ENCODE assay signal across 8 cellular contexts in the genomic region with DNA sequence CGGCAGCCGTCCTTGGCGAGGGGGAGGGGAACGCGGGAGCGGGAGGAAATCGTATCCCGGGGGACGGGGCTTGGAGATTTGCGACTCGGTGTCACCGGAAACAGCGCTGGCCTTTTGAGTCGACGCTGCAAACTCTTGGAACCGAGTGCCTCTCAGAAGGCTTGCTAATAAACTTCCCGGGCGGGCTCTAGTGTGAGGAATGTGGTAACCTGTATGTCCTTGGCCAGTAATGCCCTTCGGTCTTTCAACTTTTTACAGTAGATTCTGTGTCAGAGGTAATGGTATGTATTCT.
A peak's percentile ranks its signal among the peaks of the same experiment; 100 is the strongest.
DNase-seq lines count a peak whose midpoint lies in the region; FAIRE-seq and TF ChIP-seq lines count a peak whose summit lies in the region.

No MANE protein-coding gene starts in this region.

- peaks cover 11% of the 10 kb centered on the region for H3K27me3 Mint-ChIP-seq in neural progenitor cell (ENCODE audit: insufficient read depth, low read depth)

- H4K20me1 ChIP-seq in neural progenitor cell (ENCODE audit: low read depth) = peaks cover 53% of the 10 kb centered on the region

- H3K36me3 Mint-ChIP-seq in neural progenitor cell = peaks cover 8% of the 10 kb centered on the region

- WGBS in ectodermal cell, 2 experiments = 0 to 1% methylated on average over 19 of the region's 19 CpGs

- peak; percentile 72; the same call in 1 of the 2 replicates for TF ChIP-seq POLR2A in GM12892 (IDR thresholded peaks at IDR 0.05; ENCODE audit: low read depth, low read length)
- TF ChIP-seq POLR2A in NB4 (IDR thresholded peaks at IDR 0.05; ENCODE audit: extremely low read depth, insufficient read length) = no peak

- no peak overlapping the region for H2AFZ ChIP-seq in neural progenitor cell (replicated peaks)

- no peak for FAIRE-seq in GM12892 (lab: Jason Lieb, UNC)

- H3K27ac ChIP-seq in ectodermal cell (ENCODE audit: insufficient read depth, low read depth, low read length, poor library complexity, severe bottlenecking) = peak overlapping the region; percentile 38
- H3K27ac ChIP-seq in neural progenitor cell = peak overlapping the region; percentile 3

- no peaks in the 10 kb centered on the region for H3K9me3 Mint-ChIP-seq in neural progenitor cell

- H3K4me3 Mint-ChIP-seq in neural progenitor cell = peak overlapping the region; percentile 93

- no peaks in the 10 kb centered on the region for H3K4me1 ChIP-seq in ectodermal cell (ENCODE audit: control insufficient read depth, insufficient read depth, low read length)
- H3K4me1 ChIP-seq in neural progenitor cell = peaks cover 8% of the 10 kb centered on the region

- H3K4me2 ChIP-seq in neural progenitor cell = peak overlapping the region; percentile 84

- H3K4me1 Mint-ChIP-seq in neural progenitor cell = peaks cover 26% of the 10 kb centered on the region

- H3K27me3 ChIP-seq in ectodermal cell (ENCODE audit: control insufficient read depth, insufficient read depth, low read length, poor library complexity, severe bottlenecking) (no peaks in the 10 kb centered on the region), neural progenitor cell (no peaks in the 10 kb centered on the region)

- DNase-seq in GM12892 (ENCODE audit: insufficient read length) = no peak
- no peak for DNase-seq in NB4 (ENCODE audit: low read depth)
- peak; percentile 87 for DNase-seq in neural progenitor cell (ENCODE audit: low spot score)
- no peak for DNase-seq in NCI-H1694 (lab: John Stamatoyannopoulos, UW)
- DNase-seq in activated CD8-positive, alpha-beta memory T cell treated with anti-CD3 and anti-CD28 coated beads for 24 hours = no peak
- DNase-seq in RPMI8226 = no peak
- no peak for DNase-seq in COLO668 (lab: John Stamatoyannopoulos, UW; ENCODE audit: unreplicated experiment)

- H3K4me3 ChIP-seq in NB4 (ENCODE audit: low read depth, low read length) (peak overlapping the region; percentile 97), ectodermal cell (ENCODE audit: insufficient read depth, low read depth, low read length) (peak overlapping the region; percentile 79), neural progenitor cell (peak overlapping the region; percentile 68)

- peak overlapping the region; percentile 43 for H3K27ac Mint-ChIP-seq in neural progenitor cell

- H3K36me3 ChIP-seq in ectodermal cell (ENCODE audit: control insufficient read depth, insufficient read depth, low read length) = no peaks in the 10 kb centered on the region
- H3K36me3 ChIP-seq in neural progenitor cell = no peaks in the 10 kb centered on the region

- peak overlapping the region; percentile 30 for H3K9ac ChIP-seq in neural progenitor cell

- peaks cover 53% of the 10 kb centered on the region for H3K79me2 ChIP-seq in neural progenitor cell (ENCODE audit: low read depth)

- TF ChIP-seq CTCF in NB4 (IDR thresholded peaks at IDR 0.05; ENCODE audit: low read depth, low read length) (no peak), neural progenitor cell (IDR thresholded peaks at IDR 0.05) (no peak)

- peaks cover 4% of the 10 kb centered on the region for H3F3A ChIP-seq in neural progenitor cell (ENCODE audit: low read depth)

- H3K9me3 ChIP-seq in ectodermal cell (ENCODE audit: control insufficient read depth, low read length) (no peaks in the 10 kb centered on the region), neural progenitor cell (ENCODE audit: low read depth) (no peaks in the 10 kb centered on the region)
